ENCODE assay signal across 8 cellular contexts in the genomic region with DNA sequence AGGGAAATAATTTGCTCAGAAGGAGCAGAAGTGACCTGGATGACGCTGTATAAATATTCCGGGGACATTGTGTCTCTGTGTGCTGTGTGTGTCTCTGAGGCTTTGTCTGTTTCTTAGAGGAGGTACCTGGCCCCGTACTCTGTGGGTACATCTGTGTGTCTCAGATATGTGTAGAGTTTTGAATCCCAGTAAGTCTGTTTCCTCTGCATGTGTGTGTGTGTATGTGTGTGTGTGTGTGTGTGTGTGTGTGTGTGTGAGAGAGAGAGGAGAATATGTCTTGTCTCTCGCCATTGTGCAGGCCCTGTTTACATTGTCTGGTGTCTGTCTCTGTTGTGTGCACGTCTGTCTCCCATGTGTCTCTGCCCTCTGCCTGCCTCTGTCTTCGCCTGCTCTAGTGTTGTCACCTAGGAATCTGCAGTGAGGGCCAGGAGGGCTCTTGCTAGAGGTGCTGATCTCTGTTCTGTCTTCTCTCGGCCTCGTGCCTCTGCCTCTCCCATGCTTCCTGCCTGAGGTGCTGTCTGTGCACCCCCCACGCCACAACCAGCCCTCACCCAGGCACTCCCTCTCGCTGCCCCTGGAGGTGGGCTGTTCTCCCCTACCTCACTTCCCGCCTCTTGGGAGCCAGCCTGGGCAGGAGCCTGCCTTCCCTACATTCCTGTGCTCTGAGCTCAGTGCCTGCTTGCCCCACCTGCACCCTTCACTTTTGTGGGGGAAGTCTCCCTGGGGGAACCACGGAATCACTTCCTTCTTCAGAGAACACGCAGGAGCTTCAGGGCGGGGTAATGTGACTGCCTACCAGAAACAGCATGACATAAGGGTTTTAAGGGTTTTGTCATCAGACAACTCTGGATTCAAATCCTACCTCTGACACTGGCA. TPM values are rescaled to one million over a fixed set of nuclear protein-coding genes. Genes with fewer than 3 reads are reported as not detected.
A peak's percentile ranks its signal among the peaks of the same experiment; 100 is the strongest.
DNase-seq lines count a peak whose midpoint lies in the region; FAIRE-seq and TF ChIP-seq lines count a peak whose summit lies in the region.

No MANE protein-coding gene starts in this region.

- DNase-seq in SIG-M5 treated with dmso at 0.1 percent for 504 hours (lab: John Stamatoyannopoulos, UW; ENCODE audit: unreplicated experiment) (peak; percentile 88), SIG-M5 (lab: John Stamatoyannopoulos, UW) (no peak), SJSA1 (ENCODE audit: low read depth in 1 of 2, low spot score in 2 of 2) (no peak), astrocyte of the cerebellum (ENCODE audit: low read depth) (no peak), keratinocyte (ENCODE audit: low read depth, low spot score) (peak; percentile 95), HuH-7 (ENCODE audit: low spot score) (no peak), DMS79 treated with DMSO at 0.1 percent for 48 hours (lab: John Stamatoyannopoulos, UW) (no peak)
- DNase-seq in stimulated activated CD4-positive, alpha-beta T cell treated with anti-CD3 and anti-CD28 coated beads, Interleukin-4, amount 100 ng/mL, for 1 hour = peak; percentile 42

- peak overlapping the region; percentile 88 for H3K9ac ChIP-seq in keratinocyte (ENCODE audit: control insufficient read depth, extremely low read depth, insufficient read depth, low read length)

- H3K27ac ChIP-seq in SJSA1 (peak overlapping the region; percentile 72), keratinocyte (ENCODE audit: control insufficient read depth, insufficient read depth, low read length) (peak overlapping the region; percentile 98)

- TF ChIP-seq CTCF in astrocyte of the cerebellum (IDR thresholded peaks at IDR 0.05; ENCODE audit: low read depth, low read length, missing control alignments) = no peak
- TF ChIP-seq CTCF in keratinocyte (optimal IDR thresholded peaks at IDR 0.05 in 1 of 3, IDR thresholded peaks at IDR 0.05 in 1 of 3, conservative IDR thresholded peaks at IDR 0.05 in 1 of 3; ENCODE audit: extremely low read depth in 1 of 3, insufficient read depth in 2 of 3, low read length in 3 of 3) = no peak

- peak overlapping the region; percentile 95 for H3K4me2 ChIP-seq in keratinocyte (ENCODE audit: control insufficient read depth, extremely low read depth, insufficient read depth, low read depth, low read length)

- no peak overlapping the region for H2AFZ ChIP-seq in keratinocyte (ENCODE audit: control insufficient read depth, low read length)

- H3K9me3 ChIP-seq in SJSA1 (replicated peaks) (no peaks in the 10 kb centered on the region), keratinocyte (ENCODE audit: control insufficient read depth, low read depth, low read length) (no peaks in the 10 kb centered on the region)

- peaks cover 8% of the 10 kb centered on the region for H4K20me1 ChIP-seq in keratinocyte (ENCODE audit: control insufficient read depth, extremely low read depth, insufficient read depth, low read length)

- dilution Hi-C loops in keratinocyte (cut with MboI; ENCODE audit: extremely low pct_ligation_motif_present, low sequenced_read_pairs) = no loop called here

- no peaks in the 10 kb centered on the region for H3K27me3 ChIP-seq in SJSA1 (replicated peaks)
- H3K27me3 ChIP-seq in keratinocyte (ENCODE audit: control insufficient read depth, extremely low read depth, insufficient read depth, low read length) = no peaks in the 10 kb centered on the region

- H3K36me3 ChIP-seq in SJSA1 (peaks cover 78% of the 10 kb centered on the region), keratinocyte (ENCODE audit: control insufficient read depth in 2 of 2, extremely low read depth in 1 of 2, insufficient read depth in 2 of 2, low read length in 2 of 2) (peaks cover 6 to 53% of the 10 kb centered on the region in 2 experiments)

- H3K79me2 ChIP-seq in keratinocyte (ENCODE audit: control insufficient read depth, insufficient read depth, low read length) = peaks cover 98% of the 10 kb centered on the region

- H3K9me1 ChIP-seq in keratinocyte (ENCODE audit: control insufficient read depth, extremely low read depth, insufficient read depth, low read length) = no peaks in the 10 kb centered on the region

- H3K4me3 ChIP-seq in SJSA1 (no peak overlapping the region), astrocyte of the cerebellum (ENCODE audit: low read depth, low read length) (peak overlapping the region; percentile 46), keratinocyte (ENCODE audit: control insufficient read depth in 2 of 3, extremely low read depth in 1 of 3, insufficient read depth in 2 of 3, low read depth in 1 of 3, low read length in 3 of 3) (peak overlapping the region; percentile 31 to 59 (median 56))

- FAIRE-seq in keratinocyte (lab: Jason Lieb, UNC) = peak; percentile 93

- in situ Hi-C loops in astrocyte of the cerebellum (cut with HindIII; ENCODE audit: low sequenced_read_pairs) = no loop called here

- H3K4me1 ChIP-seq in SJSA1 (replicated peaks) = peaks cover 40% of the 10 kb centered on the region
- peaks cover 85% of the 10 kb centered on the region for H3K4me1 ChIP-seq in keratinocyte (ENCODE audit: control insufficient read depth, extremely low read depth, insufficient read depth, low read length)

RNA-seq across cellular contexts. Expression of a gene that starts 5.9 kb away (rescaled TPM):
- total RNA-seq in SJSA1 (2014; rRNA removed; shearing (Covaris generic)) = 191 and 218 TPM in 2 replicates
- polyA plus RNA-seq in keratinocyte = 75.0 to 168 TPM (median 84.4 TPM) in 3 replicates
- polyA plus RNA-seq in keratinocyte (2011; ENCODE audit: low read depth) = 232 TPM
- 78.2 and 125 TPM in 2 replicates for polyA plus RNA-seq in keratinocyte (2011; cell fraction: cytosol; rRNA removed)
- 171 and 172 TPM in 2 replicates for polyA plus RNA-seq in keratinocyte (2011; cell fraction: nucleus; rRNA removed)
- polyA plus RNA-seq in keratinocyte (2012; ENCODE audit: low replicate concordance) = 165 and 219 TPM in 2 replicates
- 61.2 to 253 TPM (median 62.4 TPM) in 3 replicates for polyA minus RNA-seq in keratinocyte
- polyA minus RNA-seq in keratinocyte (2011; cell fraction: cytosol; rRNA and poly(A)+ RNA removed) = 213 TPM
- polyA minus RNA-seq in keratinocyte (2011; cell fraction: nucleus; rRNA and poly(A)+ RNA removed) = 86.6 and 113 TPM in 2 replicates

RNA-seq across cellular contexts. Expression of a gene that starts 12.6 kb away (rescaled TPM):
- total RNA-seq in SJSA1 (2014; rRNA removed; shearing (Covaris generic)) = 134 and 167 TPM in 2 replicates
- polyA plus RNA-seq in keratinocyte = 145 to 173 TPM (median 169 TPM) in 3 replicates
- polyA plus RNA-seq in keratinocyte (2011; ENCODE audit: low read depth) = 97.0 TPM
- 145 and 218 TPM in 2 replicates for polyA plus RNA-seq in keratinocyte (2011; cell fraction: cytosol; rRNA removed)
- polyA plus RNA-seq in keratinocyte (2011; cell fraction: nucleus; rRNA removed) = 115 TPM in 2 replicates
- 105 and 147 TPM in 2 replicates for polyA plus RNA-seq in keratinocyte (2012; ENCODE audit: low replicate concordance)
- 18.6 to 56.0 TPM (median 55.2 TPM) in 3 replicates for polyA minus RNA-seq in keratinocyte
- polyA minus RNA-seq in keratinocyte (2011; cell fraction: cytosol; rRNA and poly(A)+ RNA removed) = 210 TPM
- polyA minus RNA-seq in keratinocyte (2011; cell fraction: nucleus; rRNA and poly(A)+ RNA removed) = 24.0 and 30.9 TPM in 2 replicates

RNA-seq across cellular contexts. Expression of a gene that starts 36.9 kb away (rescaled TPM):
- 1.1 and 1.2 TPM in 2 replicates for total RNA-seq in SJSA1 (2014; rRNA removed; shearing (Covaris generic))
- polyA plus RNA-seq in keratinocyte = 0.09 to 0.28 TPM (median 0.23 TPM) in 3 replicates
- polyA plus RNA-seq in keratinocyte (2011; ENCODE audit: low read depth) = 0.06 TPM
- polyA plus RNA-seq in keratinocyte (2011; cell fraction: cytosol; rRNA removed) = 0.05 and 0.06 TPM in 2 replicates
- 0.38 and 0.63 TPM in 2 replicates for polyA plus RNA-seq in keratinocyte (2011; cell fraction: nucleus; rRNA removed)
- polyA plus RNA-seq in keratinocyte (2012; ENCODE audit: low replicate concordance) = 0.18 and 0.39 TPM in 2 replicates
- 0.06 to 1.1 TPM (median 0.30 TPM) in 3 replicates for polyA minus RNA-seq in keratinocyte
- not detected for polyA minus RNA-seq in keratinocyte (2011; cell fraction: cytosol; rRNA and poly(A)+ RNA removed)
- polyA minus RNA-seq in keratinocyte (2011; cell fraction: nucleus; rRNA and poly(A)+ RNA removed) = 0.53 and 0.54 TPM in 2 replicates

Comparison
In these comparisons a context has a peak if more than half of its experiments do, and no peak if none do; other contexts are left out.
1. DNase-seq: peak in SIG-M5 treated with dmso at 0.1 percent for 504 hours (single experiment), keratinocyte (single experiment) and stimulated activated CD4-positive, alpha-beta T cell treated with anti-CD3 and anti-CD28 coated beads, Interleukin-4, amount 100 ng/mL, for 1 hour (single experiment); none in SIG-M5 (single experiment), SJSA1 (0 of 2), astrocyte of the cerebellum (single experiment), HuH-7 (single experiment) and DMS79 treated with DMSO at 0.1 percent for 48 hours (single experiment).